In the genomic region with DNA sequence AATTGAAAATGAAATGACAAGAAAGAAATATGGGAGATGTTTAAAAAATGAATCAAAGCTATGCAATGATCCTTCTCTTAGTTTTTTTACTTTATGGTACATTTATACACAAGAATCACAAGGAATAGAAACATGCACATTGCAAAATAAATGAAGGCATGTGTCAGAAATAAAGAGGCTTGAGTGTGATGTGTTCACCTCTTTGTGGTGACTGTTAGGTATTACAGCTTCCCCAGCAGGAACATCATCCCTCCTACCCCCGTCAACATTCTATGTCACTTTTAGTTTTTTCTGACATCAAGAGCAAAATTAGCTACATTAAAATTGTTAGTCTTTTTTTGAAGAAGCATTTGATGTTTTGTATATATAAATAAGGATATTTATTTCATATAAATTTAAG, we compare ENCODE assay signal across 10 cellular contexts.
DNase-seq lines count a peak whose midpoint lies in the region; ATAC-seq, FAIRE-seq and TF ChIP-seq lines count a peak whose summit lies in the region.
"Had no signal": no experiment of that assay in that cellular context is flagged by ENCODE, and none has a peak within 500 bp of the region (broad histone marks: within the 10 kb centered on the region; RNA-seq: fewer than 3 reads in every experiment).

No MANE protein-coding gene starts in this region.

- H3K4me3 Mint-ChIP-seq in activated T-cell treated with anti-CD3 and anti-CD28 coated beads, Interleukin-2, amount 50 U/mL, for 72 hours: no peak overlapping the region
- H3K4me3 Mint-ChIP-seq: immature natural killer cell had no signal

- H3K4me1 ChIP-seq in mucosa of descending colon (ENCODE audit: low read depth): peaks cover 15% of the 10 kb centered on the region

- TF ChIP-seq CTCF in GM12875 (IDR thresholded peaks at IDR 0.05; ENCODE audit: borderline replicate concordance, insufficient read depth, low read depth, low read length): peak; percentile 17; the same call in 1 of the 2 replicates
- peak; percentile 62 for TF ChIP-seq CTCF in bronchial epithelial cell (IDR thresholded peaks at IDR 0.05; ENCODE audit: insufficient read depth, low read length, severe bottlenecking)
- TF ChIP-seq CTCF in mucosa of descending colon (IDR thresholded peaks at IDR 0.05): no peak

- no peaks in the 10 kb centered on the region for H3K36me3 ChIP-seq in bronchial epithelial cell (ENCODE audit: control insufficient read depth, insufficient read depth, low read length)
- H3K36me3 ChIP-seq in mucosa of descending colon (ENCODE audit: low read depth): no peaks in the 10 kb centered on the region

- intact Hi-C loops in mucosa of descending colon (cut with DNase I, micrococcal nuclease): no loop called here
- intact Hi-C loops in posterior cingulate gyrus (cut with DNase I): loop anchor here (5.0 kb wide), 2 partner anchors 326 to 371 kb away; no protein-coding TSS in a partner anchor

- H3K27me3 ChIP-seq in bronchial epithelial cell (ENCODE audit: control insufficient read depth, insufficient read depth, low read length): no peaks in the 10 kb centered on the region

- no peak for FAIRE-seq in bronchial epithelial cell (lab: Jason Lieb, UNC)

- no peak overlapping the region for H3K4me3 ChIP-seq in GM12875 (ENCODE audit: low read depth, low read length)
- no peak overlapping the region for H3K4me3 ChIP-seq in bronchial epithelial cell (ENCODE audit: low read depth, low read length)
- no peak overlapping the region for H3K4me3 ChIP-seq in mucosa of descending colon
- H3K4me3 ChIP-seq: SK-N-MC had no signal

- no peaks in the 10 kb centered on the region for H3K9me3 Mint-ChIP-seq in activated T-cell treated with anti-CD3 and anti-CD28 coated beads, Interleukin-2, amount 50 U/mL, for 72 hours
- H3K9me3 Mint-ChIP-seq: immature natural killer cell had no signal

- ATAC-seq in mucosa of descending colon: peak; percentile 61
- ATAC-seq in activated T-cell treated with anti-CD3 and anti-CD28 coated beads, Interleukin-2, amount 50 U/mL, for 72 hours (replicated peaks in 1 of 2): no peak

- no peaks in the 10 kb centered on the region for H3K9me3 ChIP-seq in mucosa of descending colon

- no peaks in the 10 kb centered on the region for H3K36me3 Mint-ChIP-seq in activated T-cell treated with anti-CD3 and anti-CD28 coated beads, Interleukin-2, amount 50 U/mL, for 72 hours (ENCODE audit: insufficient read depth in 2 of 2)

- DNase-seq in HT-29 (ENCODE audit: low spot score) (peak; percentile 47), bronchial epithelial cell (ENCODE audit: low read depth) (peak; percentile 54), mucosa of descending colon (no peak), COR-L47 (lab: John Stamatoyannopoulos, UW) (no peak), posterior cingulate gyrus (no peak)
- no peak for DNase-seq in activated CD4-positive, alpha-beta T cell treated with anti-CD3 and anti-CD28 coated beads, Interleukin-2, amount 50 U/mL, for 1 hour
- no peak for DNase-seq in activated T-cell treated with anti-CD3 and anti-CD28 coated beads, Interleukin-2, amount 50 U/mL, for 72 hours

- peaks cover 18% of the 10 kb centered on the region for H3K27me3 Mint-ChIP-seq in activated T-cell treated with anti-CD3 and anti-CD28 coated beads, Interleukin-2, amount 50 U/mL, for 72 hours (ENCODE audit: low read depth)

- H3K27ac Mint-ChIP-seq in activated T-cell treated with anti-CD3 and anti-CD28 coated beads, Interleukin-2, amount 50 U/mL, for 72 hours: no peak overlapping the region
- H3K27ac Mint-ChIP-seq: immature natural killer cell had no signal

- H3K4me1 Mint-ChIP-seq in activated T-cell treated with anti-CD3 and anti-CD28 coated beads, Interleukin-2, amount 50 U/mL, for 72 hours (ENCODE audit: low read depth): peaks cover 11% of the 10 kb centered on the region
- H3K4me1 Mint-ChIP-seq: immature natural killer cell had no signal

Comparison
In these comparisons a context has a peak if more than half of its experiments do, and no peak if none do; other contexts are left out.
1. DNase-seq: peak in HT-29 (single experiment) and bronchial epithelial cell (single experiment); none in mucosa of descending colon (0 of 3), COR-L47 (single experiment), activated CD4-positive, alpha-beta T cell treated with anti-CD3 and anti-CD28 coated beads, Interleukin-2, amount 50 U/mL, for 1 hour (single experiment), posterior cingulate gyrus (0 of 10) and activated T-cell treated with anti-CD3 and anti-CD28 coated beads, Interleukin-2, amount 50 U/mL, for 72 hours (0 of 2).